8 cellular contexts compared by ENCODE assay signal in the genomic region with DNA sequence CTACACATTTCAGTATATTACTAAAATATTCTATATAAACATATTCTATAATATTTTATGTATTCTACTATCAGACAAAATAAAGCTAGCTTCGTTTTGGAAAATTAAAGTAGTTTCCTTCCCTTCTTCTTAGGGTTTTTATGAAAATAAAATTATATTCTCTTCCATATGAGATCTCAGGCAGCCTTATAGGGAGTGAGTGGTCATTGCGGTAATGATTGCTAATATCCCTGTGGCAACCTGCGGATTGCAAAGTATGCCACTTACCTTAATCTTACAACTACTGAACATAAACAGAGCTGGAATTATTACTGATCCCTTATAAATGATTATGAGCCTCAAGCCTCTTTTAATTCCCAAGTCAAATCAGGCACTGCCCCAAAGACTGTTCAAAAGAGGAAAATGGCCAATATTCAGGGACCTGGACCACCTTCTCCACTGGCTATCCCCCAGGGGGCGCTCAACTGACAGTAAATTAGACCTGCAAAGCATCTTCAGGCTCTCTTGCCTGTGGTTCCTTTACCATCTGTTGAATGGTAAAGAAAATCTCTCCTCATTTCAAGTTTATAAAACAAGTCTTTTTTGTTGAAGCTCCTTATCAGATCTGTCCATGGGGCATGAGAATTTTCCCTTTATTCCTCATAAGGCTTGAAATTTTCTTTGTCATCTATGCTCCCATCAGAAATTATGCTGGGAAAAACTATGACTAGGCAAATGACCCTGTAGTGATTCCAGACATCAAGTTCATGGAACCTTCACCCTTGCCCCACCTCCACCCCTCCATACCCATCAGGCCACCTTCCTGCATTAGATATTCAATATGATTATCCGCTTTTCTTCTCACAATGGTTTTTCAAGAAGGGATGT.
A peak's percentile ranks its signal among the peaks of the same experiment; 100 is the strongest.
DNase-seq lines count a peak whose midpoint lies in the region; ATAC-seq and TF ChIP-seq lines count a peak whose summit lies in the region.

No MANE protein-coding gene starts in this region.

- ATAC-seq in GM21529 (IDR thresholded peaks at IDR 0.05; ENCODE audit: unreplicated experiment) (peak; percentile 93), Right ventricle myocardium superior (ENCODE audit: poor library complexity) (peak; percentile 84)

- H3K4me2 ChIP-seq in KMS-11 = no peak overlapping the region

- no peaks in the 10 kb centered on the region for H4K20me1 ChIP-seq in KMS-11 (ENCODE audit: insufficient read depth)

- TF ChIP-seq CTCF in KMS-11 (conservative IDR thresholded peaks at IDR 0.05; ENCODE audit: low read depth, low read length) = peak; percentile 86

- no peaks in the 10 kb centered on the region for H3K79me2 ChIP-seq in KMS-11 (ENCODE audit: insufficient read depth, low read depth)

- H3K9ac ChIP-seq in KMS-11 (no peak overlapping the region), SK-N-MC (ENCODE audit: insufficient read length) (no peak overlapping the region)

- H3K27me3 ChIP-seq in KMS-11 (ENCODE audit: insufficient read depth, low read depth) = no peaks in the 10 kb centered on the region

- H3K36me3 ChIP-seq in KMS-11 (ENCODE audit: insufficient read depth) (no peaks in the 10 kb centered on the region), SK-N-MC (ENCODE audit: insufficient read depth, low read length) (no peaks in the 10 kb centered on the region)

- H2AFZ ChIP-seq in KMS-11 (ENCODE audit: low read depth) = no peak overlapping the region

- no peak overlapping the region for H3K4me3 ChIP-seq in KMS-11 (IDR thresholded peaks at IDR 0.05; ENCODE audit: insufficient read depth, low read depth, low read length)
- H3K4me3 ChIP-seq in SK-N-MC = no peak overlapping the region

- DNase-seq in DMS153 (lab: John Stamatoyannopoulos, UW) (peak; percentile 17), SK-N-MC (ENCODE audit: low read depth, low spot score) (peak; percentile 18), Right ventricle myocardium superior (peak; percentile 74), putamen (ENCODE audit: low spot score) (peak; percentile 42), NCI-H187 treated with DMSO at 0.1 percent for 48 hours (lab: John Stamatoyannopoulos, UW) (no peak)
- DNase-seq in activated naive CD4-positive, alpha-beta T cell treated with anti-CD3 and anti-CD28 coated beads, Interleukin-2, amount 50 U/mL, for 16 hours = peak; percentile 79

- no peaks in the 10 kb centered on the region for H3K4me1 ChIP-seq in KMS-11 (ENCODE audit: low read depth, poor library complexity, severe bottlenecking)

- H3K9me3 ChIP-seq in SK-N-MC (ENCODE audit: low read depth, low read length) = no peaks in the 10 kb centered on the region

- intact Hi-C loops in Right ventricle myocardium superior (cut with DNase I) = loop anchor here (5.0 to 10.0 kb wide), 2 partner anchors 160 to 213 kb away; a partner anchor contains a TSS

- H3K27ac ChIP-seq in KMS-11 = no peak overlapping the region
- no peak overlapping the region for H3K27ac ChIP-seq in SK-N-MC
